8 cellular contexts compared by ENCODE assay signal in the genomic region with DNA sequence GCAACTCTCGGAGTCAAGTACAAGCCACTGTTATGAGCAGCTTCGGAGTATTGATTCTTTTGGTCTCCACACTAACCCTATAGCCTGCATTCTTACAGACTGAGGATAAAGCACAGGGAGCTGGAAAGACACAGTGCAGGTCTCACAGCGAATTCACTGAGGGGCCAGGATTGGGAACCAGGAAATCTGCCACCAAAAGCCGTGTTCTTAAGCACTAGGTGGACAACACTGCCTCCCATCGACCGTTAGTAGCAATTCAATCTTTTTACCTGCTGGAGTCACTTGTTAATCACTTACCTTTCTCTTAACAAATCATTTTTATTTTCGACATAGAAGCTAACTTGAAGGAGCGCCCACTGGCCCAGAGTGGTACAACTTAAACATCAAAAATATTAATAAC. TPM values are rescaled to one million over a fixed set of nuclear protein-coding genes. Genes with fewer than 3 reads are reported as not detected.
A peak's percentile ranks its signal among the peaks of the same experiment; 100 is the strongest.
DNase-seq lines count a peak whose midpoint lies in the region; ATAC-seq, FAIRE-seq and TF ChIP-seq lines count a peak whose summit lies in the region.

No MANE protein-coding gene starts in this region.

- BruUV-seq in PC-9 (replicated peaks; lab: Mats Ljungman, UMichigan) = no TSS peak

- no peaks in the 10 kb centered on the region for H3K36me3 ChIP-seq in CD4-positive, alpha-beta memory T cell (ENCODE audit: insufficient read depth, low read length)
- H3K36me3 ChIP-seq in PC-9 (ENCODE audit: low read depth) (no peaks in the 10 kb centered on the region), small intestine (ENCODE audit: control insufficient read depth in 2 of 2, insufficient read depth in 2 of 2, low read length in 2 of 2) (no peaks in the 10 kb centered on the region)

- CTCF ChIA-PET in CD4-positive, alpha-beta memory T cell (lab: Charles Lee; ENCODE audit: partially characterized antibody) = interaction anchor here (0.8 to 3.5 kb wide), 5 partner anchors 18 to 82 kb away, joined by 3 to 13 read pairs (median 5); a partner anchor contains a TSS
- CTCF ChIA-PET in PC-9 (lab: Charles Lee) = no interaction called here

- 21 to 25% (median 25%) methylated on average over 8 of the region's 8 CpGs for WGBS in small intestine, 3 donors

- H3K4me1 ChIP-seq in CD4-positive, alpha-beta memory T cell (ENCODE audit: insufficient read depth, low read length) = no peaks in the 10 kb centered on the region
- H3K4me1 ChIP-seq in PC-9 (replicated peaks; ENCODE audit: insufficient read depth) (no peaks in the 10 kb centered on the region), small intestine (ENCODE audit: control insufficient read depth in 2 of 2, insufficient read depth in 1 of 2, low read depth in 1 of 2, low read length in 1 of 2) (no peaks in the 10 kb centered on the region)

- no peak overlapping the region for H3K4me2 ChIP-seq in PC-9

- no peak overlapping the region for H3K4me3 ChIP-seq in CD4-positive, alpha-beta memory T cell (ENCODE audit: low read length in 2 of 2)
- H3K4me3 ChIP-seq in PC-9 (no peak overlapping the region), fibroblast of mammary gland (ENCODE audit: control insufficient read depth, low read depth, low read length) (no peak overlapping the region), small intestine (ENCODE audit: low read depth in 1 of 2, low read length in 2 of 2) (no peak overlapping the region)

- peaks cover 3 to 4% of the 10 kb centered on the region in 2 donors for H3K27me3 Mint-ChIP-seq in CD4-positive, alpha-beta memory T cell

- no peaks in the 10 kb centered on the region for H3K9me3 Mint-ChIP-seq in CD4-positive, alpha-beta memory T cell

- H3K9me2 ChIP-seq in PC-9 (ENCODE audit: insufficient read depth) = no peaks in the 10 kb centered on the region

- H3K4me1 Mint-ChIP-seq in CD4-positive, alpha-beta memory T cell = peaks cover 0 to 2% (median 1%) of the 10 kb centered on the region in 4 donors

- no peaks in the 10 kb centered on the region for H4K20me1 ChIP-seq in PC-9 (ENCODE audit: insufficient read depth)

- POLR2A ChIA-PET in CD4-positive, alpha-beta memory T cell (lab: Charles Lee; ENCODE audit: partially characterized antibody) = interaction anchor here (0.8 kb wide), 1 partner anchor 82 kb away, joined by 3 read pairs; no protein-coding TSS in a partner anchor
- POLR2A ChIA-PET in PC-9 (lab: Charles Lee; ENCODE audit: unreplicated experiment) = no interaction called here

- intact Hi-C loops in CD4-positive, alpha-beta memory T cell (cut with micrococcal nuclease) = loop anchor here (1.0 kb wide), 1 partner anchor 82 kb away; no protein-coding TSS in a partner anchor
- intact Hi-C loops in PC-9 (cut with micrococcal nuclease; ENCODE audit: unreplicated experiment) = no loop called here

- TF ChIP-seq CTCF in PC-9 (conservative IDR thresholded peaks at IDR 0.05) (peak; percentile 52), fibroblast of mammary gland (conservative IDR thresholded peaks at IDR 0.05; ENCODE audit: control insufficient read depth, insufficient read depth, low read depth, low read length) (peak; percentile 62)

- peak; percentile 84 for FAIRE-seq in GM19239 (lab: Jason Lieb, UNC)
- no peak for FAIRE-seq in small intestine (lab: Jason Lieb, UNC)

- H3K27ac Mint-ChIP-seq in CD4-positive, alpha-beta memory T cell = no peak overlapping the region

- no peaks in the 10 kb centered on the region for H3K79me2 ChIP-seq in PC-9 (ENCODE audit: low read depth)

- H3K4me3 Mint-ChIP-seq in CD4-positive, alpha-beta memory T cell = no peak overlapping the region

- DNase-seq in CD4-positive, alpha-beta memory T cell = peak in 4 of 5 donors; percentile 14 to 34 (median 22)
- DNase-seq in GM19239 (ENCODE audit: insufficient read length, low spot score) (peak; percentile 45), PC-9 (no peak), fibroblast of mammary gland (ENCODE audit: low read depth) (peak; percentile 57), small intestine (peak; percentile 36), KG1 (lab: John Stamatoyannopoulos, UW) (no peak)
- DNase-seq in activated CD4-positive, CD25-positive, alpha-beta regulatory T cell treated with anti-CD3 and anti-CD28 coated beads, Interleukin-2, amount 50 U/mL, for 72 hours = no peak

- no peaks in the 10 kb centered on the region for H3K36me3 Mint-ChIP-seq in CD4-positive, alpha-beta memory T cell

- no peak for ATAC-seq in GM19035 (IDR thresholded peaks at IDR 0.05; ENCODE audit: unreplicated experiment)

- no peaks in the 10 kb centered on the region for H3K9me3 ChIP-seq in CD4-positive, alpha-beta memory T cell (ENCODE audit: control insufficient read depth in 1 of 2, low read length in 2 of 2)
- H3K9me3 ChIP-seq in PC-9 (ENCODE audit: insufficient read depth, low read depth) (no peaks in the 10 kb centered on the region), small intestine (ENCODE audit: control insufficient read depth, low read depth) (no peaks in the 10 kb centered on the region)

- H3F3A ChIP-seq in PC-9 (ENCODE audit: insufficient read depth, low read depth) = no peaks in the 10 kb centered on the region

- H3K27me3 ChIP-seq in CD4-positive, alpha-beta memory T cell (ENCODE audit: insufficient read depth, low read length) = no peaks in the 10 kb centered on the region
- peaks cover 9% of the 10 kb centered on the region; the same call in 1 of the 2 replicates for H3K27me3 ChIP-seq in PC-9 (ENCODE audit: insufficient read depth, low read depth)
- no peaks in the 10 kb centered on the region for H3K27me3 ChIP-seq in small intestine (ENCODE audit: control insufficient read depth in 2 of 2, insufficient read depth in 2 of 2, low read length in 2 of 2)

- no peak overlapping the region for H2AFZ ChIP-seq in PC-9

- no peak overlapping the region for H3K27ac ChIP-seq in CD4-positive, alpha-beta memory T cell (ENCODE audit: low read depth, low read length)
- H3K27ac ChIP-seq in PC-9 = no peak overlapping the region
- H3K27ac ChIP-seq in small intestine (ENCODE audit: low read depth in 1 of 2, low read length in 1 of 2) = no peak overlapping the region

RNA-seq across cellular contexts. Expression of a gene that starts 6.3 kb away (rescaled TPM):
- total RNA-seq in CD4-positive, alpha-beta memory T cell = not detected
- polyA plus RNA-seq in CD4-positive, alpha-beta memory T cell = not detected
- total RNA-seq in PC-9 (2021) = not detected in 2 replicates
- polyA plus RNA-seq in small intestine = not detected

RNA-seq across cellular contexts. Expression of a gene that starts 20.3 kb away (rescaled TPM):
- total RNA-seq in CD4-positive, alpha-beta memory T cell = 10 to 100 TPM; 28.2 to 29.3 TPM
- 1 to 10 TPM; 7.8 to 9.4 TPM for polyA plus RNA-seq in CD4-positive, alpha-beta memory T cell
- total RNA-seq in PC-9 (2021) = 21.7 and 23.5 TPM in 2 replicates
- 1 to 10 TPM in 2 of 3 donors, under 1 TPM in 1; 0.67 to 9.6 (median 1.4) TPM for polyA plus RNA-seq in small intestine

RNA-seq across cellular contexts. Expression of a gene that starts 28.8 kb away (rescaled TPM):
- not detected for total RNA-seq in CD4-positive, alpha-beta memory T cell
- not detected for polyA plus RNA-seq in CD4-positive, alpha-beta memory T cell
- total RNA-seq in PC-9 (2021) = not detected in 2 replicates
- under 1 TPM in 1 of 3 donors, not detected in 2; 0.36 TPM for polyA plus RNA-seq in small intestine

RNA-seq across cellular contexts. Expression of a gene that starts 36.6 kb away (rescaled TPM):
- total RNA-seq in CD4-positive, alpha-beta memory T cell = 10 to 100 TPM; 53.0 to 55.8 TPM
- 10 to 100 TPM; 42.9 to 61.0 TPM for polyA plus RNA-seq in CD4-positive, alpha-beta memory T cell
- total RNA-seq in PC-9 (2021) = 110 and 153 TPM in 2 replicates
- 10 to 100 TPM; 62.4 to 71.5 (median 67.3) TPM for polyA plus RNA-seq in small intestine

RNA-seq across cellular contexts. Expression of a gene that starts 46.8 kb away (rescaled TPM):
- 10 to 100 TPM; 41.3 to 41.9 TPM for total RNA-seq in CD4-positive, alpha-beta memory T cell
- 100 to 1,000 TPM; 160 to 189 TPM for polyA plus RNA-seq in CD4-positive, alpha-beta memory T cell
- 82.6 and 95.9 TPM in 2 replicates for total RNA-seq in PC-9 (2021)
- polyA plus RNA-seq in small intestine = 100 to 1,000 TPM in 1 of 3 donors, 10 to 100 TPM in 2; 40.3 to 149 (median 70.3) TPM

Comparison
In these comparisons a context has a peak if more than half of its experiments do, and no peak if none do; other contexts are left out.
1. DNase-seq: peak in CD4-positive, alpha-beta memory T cell (4 of 5), GM19239 (single experiment), fibroblast of mammary gland (single experiment) and small intestine (single experiment); none in PC-9 (0 of 2), KG1 (single experiment) and activated CD4-positive, CD25-positive, alpha-beta regulatory T cell treated with anti-CD3 and anti-CD28 coated beads, Interleukin-2, amount 50 U/mL, for 72 hours (single experiment).